ENCODE assay signal across 8 cellular contexts in genomic region chr3:197960694-197961581, GRCh38. TPM values are rescaled to one million over a fixed set of nuclear protein-coding genes. Genes with fewer than 3 reads are reported as not detected.
DNase-seq lines count a peak whose midpoint lies in the region; ATAC-seq and TF ChIP-seq lines count a peak whose summit lies in the region.

No MANE protein-coding gene starts in this region.

- no peaks in the 10 kb centered on the region for H3K4me1 ChIP-seq in right cardiac atrium (ENCODE audit: control insufficient read depth, insufficient read depth, low read length)

- H3K27me3 Mint-ChIP-seq in activated CD4-positive, alpha-beta T cell treated with anti-CD3 and anti-CD28 coated beads, Interleukin-2, amount 10 ng/mL, durations not matched to agents 7 days and 5 days: no peaks in the 10 kb centered on the region
- H3K27me3 Mint-ChIP-seq in activated B cell treated with CpG ODN at 0.5 μM for 24 hours: peaks cover 1% of the 10 kb centered on the region

- H3K4me1 Mint-ChIP-seq in activated CD4-positive, alpha-beta T cell treated with anti-CD3 and anti-CD28 coated beads, Interleukin-2, amount 10 ng/mL, durations not matched to agents 7 days and 5 days: peaks cover 53% of the 10 kb centered on the region
- peaks cover 30% of the 10 kb centered on the region for H3K4me1 Mint-ChIP-seq in activated B cell treated with CpG ODN at 0.5 μM for 24 hours

- H3K9me3 ChIP-seq in right cardiac atrium (ENCODE audit: control insufficient read depth, low read length): no peaks in the 10 kb centered on the region

- TF ChIP-seq CTCF in activated B cell treated with CpG ODN at 0.5 μM for 24 hours (IDR thresholded peaks at IDR 0.05): no peak

- H3K36me3 Mint-ChIP-seq in activated CD4-positive, alpha-beta T cell treated with anti-CD3 and anti-CD28 coated beads, Interleukin-2, amount 10 ng/mL, durations not matched to agents 7 days and 5 days (ENCODE audit: low read depth): peaks cover 22% of the 10 kb centered on the region
- peaks cover 27% of the 10 kb centered on the region for H3K36me3 Mint-ChIP-seq in activated B cell treated with CpG ODN at 0.5 μM for 24 hours (ENCODE audit: low read depth)

- no peak for ATAC-seq in activated B cell treated with CpG ODN at 0.5 μM for 24 hours (ENCODE audit: low read depth)
- ATAC-seq in right cardiac atrium: no peak
- ATAC-seq in HG02610 (IDR thresholded peaks at IDR 0.05; ENCODE audit: unreplicated experiment): no peak

- no peaks in the 10 kb centered on the region for H3K9me3 Mint-ChIP-seq in activated CD4-positive, alpha-beta T cell treated with anti-CD3 and anti-CD28 coated beads, Interleukin-2, amount 10 ng/mL, durations not matched to agents 7 days and 5 days
- H3K9me3 Mint-ChIP-seq in activated B cell treated with CpG ODN at 0.5 μM for 24 hours: no peaks in the 10 kb centered on the region

- CTCF ChIA-PET in activated CD4-positive, alpha-beta T cell treated with anti-CD3 and anti-CD28 coated beads, Interleukin-2, amount 10 ng/mL, durations not matched to agents 7 days and 5 days (lab: Charles Lee): interaction anchor here (1.1 kb wide), 1 partner anchor 38 kb away, joined by 3 read pairs; no protein-coding TSS in a partner anchor
- CTCF ChIA-PET in activated B cell treated with CpG ODN at 0.5 μM for 24 hours (lab: Charles Lee): interaction anchor here (0.6 to 1.0 kb wide), 2 partner anchors 16 to 119 kb away, joined by 3 to 4 read pairs; no protein-coding TSS in a partner anchor

- H3K27me3 ChIP-seq in right cardiac atrium (ENCODE audit: control insufficient read depth, insufficient read depth): no peaks in the 10 kb centered on the region

- peak overlapping the region; percentile 69 for H3K27ac ChIP-seq in right cardiac atrium (ENCODE audit: low read length)

- intact Hi-C loops in activated B cell treated with CpG ODN at 0.5 μM for 24 hours (cut with micrococcal nuclease): loop anchor here (1.0 to 5.0 kb wide), 2 partner anchors 11 to 111 kb away; partner anchors contain the start of gene RPL35A
- intact Hi-C loops in right cardiac atrium (cut with DNase I): no loop called here

- H3K4me3 Mint-ChIP-seq in activated CD4-positive, alpha-beta T cell treated with anti-CD3 and anti-CD28 coated beads, Interleukin-2, amount 10 ng/mL, durations not matched to agents 7 days and 5 days: peak overlapping the region; percentile 87
- peak overlapping the region; percentile 89 for H3K4me3 Mint-ChIP-seq in activated B cell treated with CpG ODN at 0.5 μM for 24 hours

- WGBS in right cardiac atrium: 10% methylated on average over 23 of the region's 23 CpGs

- POLR2A ChIA-PET in activated CD4-positive, alpha-beta T cell treated with anti-CD3 and anti-CD28 coated beads, Interleukin-2, amount 10 ng/mL, durations not matched to agents 7 days and 5 days (lab: Charles Lee): no interaction called here
- POLR2A ChIA-PET in activated B cell treated with CpG ODN at 0.5 μM for 24 hours (lab: Charles Lee): interaction anchor here (0.6 kb wide), 1 partner anchor 14 kb away, joined by 3 read pairs; no protein-coding TSS in a partner anchor

- peak overlapping the region; percentile 53 for H3K4me3 ChIP-seq in right cardiac atrium (ENCODE audit: low read length)

- DNase-seq in activated CD4-positive, alpha-beta T cell treated with anti-CD3 and anti-CD28 coated beads, Interleukin-2, amount 10 ng/mL, durations not matched to agents 7 days and 5 days: no peak
- no peak for DNase-seq in activated CD4-positive, alpha-beta T cell treated with anti-CD3 and anti-CD28 coated beads for 4 hours
- DNase-seq in activated B cell treated with CpG ODN at 0.5 μM for 24 hours: no peak
- DNase-seq in right cardiac atrium: peak in 1 of 3 donors; percentile 40
- peak; percentile 36 to 60 for DNase-seq in stimulated activated CD8-positive, alpha-beta memory T cell treated with anti-CD3 and anti-CD28 coated beads, Interleukin-7, amount 100 ng/mL, for 48 hours (ENCODE audit: extremely low read depth in 1 of 2, low read depth in 1 of 2)
- DNase-seq in activated effector memory CD4-positive, alpha-beta T cell treated with anti-CD3 and anti-CD28 coated beads, Interleukin-2, amount 50 U/mL, for 16 hours: no peak
- no peak for DNase-seq in SKM-1 treated with dmso at 0.1 percent for 144 hours (lab: John Stamatoyannopoulos, UW; ENCODE audit: unreplicated experiment)

- H3K27ac Mint-ChIP-seq in activated CD4-positive, alpha-beta T cell treated with anti-CD3 and anti-CD28 coated beads, Interleukin-2, amount 10 ng/mL, durations not matched to agents 7 days and 5 days: peak overlapping the region; percentile 89
- peak overlapping the region; percentile 89 for H3K27ac Mint-ChIP-seq in activated B cell treated with CpG ODN at 0.5 μM for 24 hours

RNA-seq across cellular contexts. Expression of gene LMLN, which starts 0.9 kb away (rescaled TPM):
- 1 to 10 TPM; 2.7 to 3.1 TPM for total RNA-seq in activated CD4-positive, alpha-beta T cell treated with anti-CD3 and anti-CD28 coated beads, Interleukin-2, amount 10 ng/mL, durations not matched to agents 7 days and 5 days
- 2.9 and 4.1 TPM in 2 replicates for total RNA-seq in activated B cell treated with CpG ODN at 0.5 μM for 24 hours
- 1 to 10 TPM; 5.4 to 7.9 (median 6.5) TPM for total RNA-seq in right cardiac atrium
- 2.6 TPM for polyA plus RNA-seq in right cardiac atrium

RNA-seq across cellular contexts. Expression of gene RPL35A, which starts 10.9 kb away (rescaled TPM):
- total RNA-seq in activated CD4-positive, alpha-beta T cell treated with anti-CD3 and anti-CD28 coated beads, Interleukin-2, amount 10 ng/mL, durations not matched to agents 7 days and 5 days: 100 to 1,000 TPM; 926 to 993 TPM
- total RNA-seq in activated B cell treated with CpG ODN at 0.5 μM for 24 hours (1,534 and 1,556 TPM in 2 replicates), right cardiac atrium (100 to 1,000 TPM; 672 to 776 (median 719) TPM)
- 1,345 TPM for polyA plus RNA-seq in right cardiac atrium

Comparison
In these comparisons a context has a peak if more than half of its experiments do, and no peak if none do; other contexts are left out.
1. DNase-seq: peak in stimulated activated CD8-positive, alpha-beta memory T cell treated with anti-CD3 and anti-CD28 coated beads, Interleukin-7, amount 100 ng/mL, for 48 hours (2 of 2); none in activated CD4-positive, alpha-beta T cell treated with anti-CD3 and anti-CD28 coated beads, Interleukin-2, amount 10 ng/mL, durations not matched to agents 7 days and 5 days (single experiment), activated CD4-positive, alpha-beta T cell treated with anti-CD3 and anti-CD28 coated beads for 4 hours (0 of 2), activated B cell treated with CpG ODN at 0.5 μM for 24 hours (single experiment), activated effector memory CD4-positive, alpha-beta T cell treated with anti-CD3 and anti-CD28 coated beads, Interleukin-2, amount 50 U/mL, for 16 hours (single experiment) and SKM-1 treated with dmso at 0.1 percent for 144 hours (single experiment).